ENCODE assay signal across 12 cellular contexts in the genomic region with DNA sequence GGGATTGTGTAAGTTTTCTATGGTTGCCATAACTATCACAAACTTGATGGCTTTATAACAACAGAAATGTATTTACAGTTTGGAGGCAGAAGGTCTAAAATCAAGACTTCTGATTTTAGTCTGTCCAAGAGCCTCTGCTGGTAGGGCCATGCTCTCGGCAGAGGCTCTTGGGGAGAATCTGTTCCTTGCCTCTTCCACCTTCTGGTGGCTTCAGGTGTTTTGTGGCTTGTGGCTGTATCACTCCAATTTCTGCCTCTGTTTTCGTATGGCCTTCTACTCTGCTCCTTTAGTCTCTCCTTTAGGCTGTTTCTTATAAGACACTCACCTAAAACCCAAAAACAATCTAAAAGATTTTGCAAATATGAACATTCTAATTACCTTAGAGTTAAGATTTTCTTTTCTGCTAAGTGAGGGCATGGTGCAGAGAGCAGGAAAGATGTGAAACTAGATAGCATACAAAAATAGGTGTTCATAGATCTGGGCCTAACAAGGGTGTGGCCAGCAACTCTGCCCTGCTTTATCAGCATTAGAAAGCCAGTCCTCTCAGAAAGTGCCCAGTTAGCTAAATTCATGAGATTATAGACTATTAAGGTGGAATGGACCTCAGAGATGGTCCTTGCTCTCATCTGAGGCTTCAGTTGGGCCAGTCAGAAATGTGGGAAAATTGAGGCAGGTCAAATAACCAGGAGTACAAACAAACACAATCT.
DNase-seq lines count a peak whose midpoint lies in the region; ATAC-seq and TF ChIP-seq lines count a peak whose summit lies in the region.
"Had no signal": no experiment of that assay in that cellular context is flagged by ENCODE, and none has a peak within 500 bp of the region (broad histone marks: within the 10 kb centered on the region; RNA-seq: fewer than 3 reads in every experiment).

No MANE protein-coding gene starts in this region.

- POLR2A ChIA-PET in activated CD8-positive, alpha-beta T cell treated with anti-CD3 and anti-CD28 coated beads, Interleukin-2, amount 10 ng/mL, durations not matched to agents 7 days and 5 days (lab: Charles Lee), result no interaction called here
- POLR2A ChIA-PET in activated CD8-positive, alpha-beta T cell treated with anti-CD3 and anti-CD28 coated beads for 36 hours (lab: Charles Lee), result no interaction called here

- WGBS in tibial nerve, 2 donors, result 93 to 98% methylated on average over 2 of the region's 2 CpGs

- peaks cover 59% of the 10 kb centered on the region for H3K4me1 Mint-ChIP-seq in activated CD8-positive, alpha-beta T cell treated with anti-CD3 and anti-CD28 coated beads, Interleukin-2, amount 10 ng/mL, durations not matched to agents 7 days and 5 days (ENCODE audit: low read depth)
- H3K4me1 Mint-ChIP-seq in activated CD8-positive, alpha-beta T cell treated with anti-CD3 and anti-CD28 coated beads for 36 hours (ENCODE audit: low read depth), result peaks cover 21% of the 10 kb centered on the region

- peak overlapping the region; percentile 52; the same call in 1 of the 2 replicates for H3K27ac ChIP-seq in SK-N-MC
- H3K27ac ChIP-seq in tibial nerve, result peak overlapping the region in 3 of 4 donors; percentile 32 to 62 (median 56)
- H3K27ac ChIP-seq: VCaP had no signal

- intact Hi-C loops in activated CD8-positive, alpha-beta T cell treated with anti-CD3 and anti-CD28 coated beads for 36 hours (cut with micrococcal nuclease), result loop anchor here (5.0 kb wide), 1 partner anchor 50 kb away; no protein-coding TSS in a partner anchor
- intact Hi-C loops in left colon (cut with DNase I, micrococcal nuclease), result no loop called here

- H3K36me3 ChIP-seq in SK-N-MC (ENCODE audit: insufficient read depth, low read length) (peaks cover 6% of the 10 kb centered on the region; the same call in 1 of the 2 replicates), tibial nerve (no peaks in the 10 kb centered on the region)

- peaks cover 0 to 19% (median 11%) of the 10 kb centered on the region in 4 donors for H3K4me1 ChIP-seq in tibial nerve

- TF ChIP-seq EP300 in tibial nerve (IDR thresholded peaks at IDR 0.05), result no peak

- peaks cover 10% of the 10 kb centered on the region for H3K27me3 Mint-ChIP-seq in activated CD8-positive, alpha-beta T cell treated with anti-CD3 and anti-CD28 coated beads, Interleukin-2, amount 10 ng/mL, durations not matched to agents 7 days and 5 days (ENCODE audit: low read depth)
- peaks cover 5% of the 10 kb centered on the region for H3K27me3 Mint-ChIP-seq in activated CD8-positive, alpha-beta T cell treated with anti-CD3 and anti-CD28 coated beads for 36 hours

- no peak for DNase-seq in activated CD8-positive, alpha-beta T cell treated with anti-CD3 and anti-CD28 coated beads, Interleukin-2, amount 10 ng/mL, durations not matched to agents 7 days and 5 days
- no peak for DNase-seq in activated CD8-positive, alpha-beta T cell treated with anti-CD3 and anti-CD28 coated beads for 36 hours
- DNase-seq in SK-N-MC (ENCODE audit: low read depth, low spot score) (no peak), left colon (no peak), tibial nerve (ENCODE audit: low spot score in 2 of 2) (no peak), OCI-M1 (lab: John Stamatoyannopoulos, UW) (no peak), HCEC 1CT (no peak)
- DNase-seq: NCI-H1694, NCI-H526 treated with DMSO at 0.1 percent for 48 hours had no signal

- H3K9me3 ChIP-seq in SK-N-MC (ENCODE audit: low read depth, low read length), result no peaks in the 10 kb centered on the region
- no peaks in the 10 kb centered on the region for H3K9me3 ChIP-seq in tibial nerve

- no peak for TF ChIP-seq POLR2A in tibial nerve (IDR thresholded peaks at IDR 0.05)

- no peak overlapping the region for H3K4me3 Mint-ChIP-seq in activated CD8-positive, alpha-beta T cell treated with anti-CD3 and anti-CD28 coated beads, Interleukin-2, amount 10 ng/mL, durations not matched to agents 7 days and 5 days
- H3K4me3 Mint-ChIP-seq in activated CD8-positive, alpha-beta T cell treated with anti-CD3 and anti-CD28 coated beads for 36 hours, result no peak overlapping the region
- H3K4me3 Mint-ChIP-seq: natural killer cell treated with Interleukin-12 subunit alpha and Interleukin-12 subunit beta and Interleukin-15 and Interleukin-18, amount 100 ng/mL, for 72 hours had no signal

- no peak for ATAC-seq in activated CD8-positive, alpha-beta T cell treated with anti-CD3 and anti-CD28 coated beads, Interleukin-2, amount 10 ng/mL, durations not matched to agents 7 days and 5 days
- no peak for ATAC-seq in activated CD8-positive, alpha-beta T cell treated with anti-CD3 and anti-CD28 coated beads for 36 hours
- peak; percentile 51 for ATAC-seq in left colon
- ATAC-seq in HG03460 (IDR thresholded peaks at IDR 0.05; ENCODE audit: unreplicated experiment), result no peak

- peak overlapping the region; percentile 71 for H3K27ac Mint-ChIP-seq in activated CD8-positive, alpha-beta T cell treated with anti-CD3 and anti-CD28 coated beads, Interleukin-2, amount 10 ng/mL, durations not matched to agents 7 days and 5 days
- H3K27ac Mint-ChIP-seq in activated CD8-positive, alpha-beta T cell treated with anti-CD3 and anti-CD28 coated beads for 36 hours, result no peak overlapping the region
- H3K27ac Mint-ChIP-seq: natural killer cell treated with Interleukin-12 subunit alpha and Interleukin-12 subunit beta and Interleukin-15 and Interleukin-18, amount 100 ng/mL, for 72 hours had no signal

- no peak overlapping the region for H3K9ac ChIP-seq in SK-N-MC (ENCODE audit: insufficient read length)

- peaks cover 34% of the 10 kb centered on the region for H3K36me3 Mint-ChIP-seq in activated CD8-positive, alpha-beta T cell treated with anti-CD3 and anti-CD28 coated beads, Interleukin-2, amount 10 ng/mL, durations not matched to agents 7 days and 5 days (ENCODE audit: low read depth)
- no peaks in the 10 kb centered on the region for H3K36me3 Mint-ChIP-seq in activated CD8-positive, alpha-beta T cell treated with anti-CD3 and anti-CD28 coated beads for 36 hours (ENCODE audit: low read depth)
- H3K36me3 Mint-ChIP-seq: natural killer cell treated with Interleukin-12 subunit alpha and Interleukin-12 subunit beta and Interleukin-15 and Interleukin-18, amount 100 ng/mL, for 72 hours had no signal

- H3K9me3 Mint-ChIP-seq in activated CD8-positive, alpha-beta T cell treated with anti-CD3 and anti-CD28 coated beads, Interleukin-2, amount 10 ng/mL, durations not matched to agents 7 days and 5 days (ENCODE audit: insufficient read depth), result no peaks in the 10 kb centered on the region
- no peaks in the 10 kb centered on the region for H3K9me3 Mint-ChIP-seq in activated CD8-positive, alpha-beta T cell treated with anti-CD3 and anti-CD28 coated beads for 36 hours
- H3K9me3 Mint-ChIP-seq: natural killer cell treated with Interleukin-12 subunit alpha and Interleukin-12 subunit beta and Interleukin-15 and Interleukin-18, amount 100 ng/mL, for 72 hours had no signal

- TF ChIP-seq CTCF in activated CD8-positive, alpha-beta T cell treated with anti-CD3 and anti-CD28 coated beads for 36 hours (IDR thresholded peaks at IDR 0.05), result no peak
- TF ChIP-seq CTCF in tibial nerve (IDR thresholded peaks at IDR 0.05), result no peak

- H3K4me3 ChIP-seq in SK-N-MC, result no peak overlapping the region
- H3K4me3 ChIP-seq in tibial nerve, result no peak overlapping the region

- CTCF ChIA-PET in activated CD8-positive, alpha-beta T cell treated with anti-CD3 and anti-CD28 coated beads, Interleukin-2, amount 10 ng/mL, durations not matched to agents 7 days and 5 days (lab: Charles Lee), result interaction anchor here (1.0 to 4.0 kb wide), 5 partner anchors 9 to 94 kb away, joined by 3 to 15 read pairs (median 4); no protein-coding TSS in a partner anchor
- CTCF ChIA-PET in activated CD8-positive, alpha-beta T cell treated with anti-CD3 and anti-CD28 coated beads for 36 hours (lab: Charles Lee), result interaction anchor here (1.1 kb wide), 1 partner anchor 23 kb away, joined by 6 read pairs; no protein-coding TSS in a partner anchor

- H3K27me3 ChIP-seq in tibial nerve, result no peaks in the 10 kb centered on the region
